18 cellular contexts compared by ENCODE assay signal in the genomic region with DNA sequence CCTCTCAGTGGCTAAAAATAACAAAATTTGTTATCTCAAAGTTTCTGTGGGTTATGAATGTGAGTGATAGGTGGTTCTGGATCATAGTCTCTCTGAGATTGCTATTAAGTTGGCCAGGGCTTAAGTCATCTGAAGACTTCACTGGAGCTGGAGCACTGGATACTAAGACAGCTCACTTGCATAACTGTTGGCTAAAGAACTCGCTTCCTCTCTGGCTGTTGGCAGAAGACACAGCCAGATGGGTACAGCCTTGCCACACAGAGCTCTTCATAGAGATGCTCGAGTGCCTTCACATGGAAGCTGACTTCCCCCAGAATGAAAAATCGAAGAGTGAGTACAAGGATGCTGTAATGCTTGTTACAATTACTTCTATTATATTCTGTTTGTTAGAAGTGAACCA.
"Had no signal": no experiment of that assay in that cellular context is flagged by ENCODE, and none has a peak within 500 bp of the region (broad histone marks: within the 10 kb centered on the region; RNA-seq: fewer than 3 reads in every experiment).

No MANE protein-coding gene starts in this region.

- H3K27me3 Mint-ChIP-seq: dendritic cell treated with granulocyte-macrophage colony-stimulating factor and Interleukin-4, amounts not matched to agents 40 ng/mL and 50 ng/mL, for 4 days had no signal

- H3K36me3 ChIP-seq: gastrocnemius medialis, left lung, thyroid gland had no signal

- H3K36me3 Mint-ChIP-seq: activated naive CD8-positive, alpha-beta T cell; stimulated activated effector memory CD8-positive, alpha-beta T cell treated with anti-CD3 and anti-CD28 coated beads, Interleukin-12 subunit alpha, Interleukin-12 subunit beta, amount 100 ng/mL, for 72 hours had no signal

- H3K27ac ChIP-seq: epithelial cell of prostate, gastrocnemius medialis, left lung, thyroid gland had no signal

- DNase-seq: activated CD4-positive, CD25-positive, alpha-beta regulatory T cell; activated CD8-positive, alpha-beta memory T cell treated with anti-CD3 and anti-CD28 coated beads, Interleukin-2, amount 50 U/mL, for 48 hours; activated CD8-positive, alpha-beta T cell treated with anti-CD3 and anti-CD28 coated beads, Interleukin-2, amount 10 ng/mL, durations not matched to agents 7 days and 5 days; activated gamma-delta T cell treated with Interleukin-2 at 50 U/mL for 16 hours; amniotic stem cell; central memory CD4-positive, alpha-beta T cell; gastrocnemius medialis; left lung; stimulated activated CD4-positive, alpha-beta T cell treated with anti-CD3 and anti-CD28 coated beads, Interleukin-12 subunit alpha, Interleukin-12 subunit beta, amount 100 ng/mL, for 4 hours; stimulated activated CD4-positive, alpha-beta T cell treated with anti-CD3 and anti-CD28 coated beads, Interleukin-2, amount 100 ng/mL, for 24 hours; thyroid gland had no signal

- H3K4me3 Mint-ChIP-seq: activated CD4-positive, alpha-beta T cell treated with anti-CD3 and anti-CD28 coated beads, Interleukin-2, amount 10 ng/mL, durations not matched to agents 24 days and 14 days; activated CD8-positive, alpha-beta T cell treated with anti-CD3 and anti-CD28 coated beads, Interleukin-2, amount 10 ng/mL, durations not matched to agents 7 days and 5 days; activated naive CD8-positive, alpha-beta T cell; dendritic cell treated with granulocyte-macrophage colony-stimulating factor and Interleukin-4, amounts not matched to agents 40 ng/mL and 50 ng/mL, for 4 days; neural crest cell; stimulated activated effector memory CD8-positive, alpha-beta T cell treated with anti-CD3 and anti-CD28 coated beads, Interleukin-12 subunit alpha, Interleukin-12 subunit beta, amount 100 ng/mL, for 72 hours had no signal

- H3K9me3 Mint-ChIP-seq: activated CD4-positive, alpha-beta T cell treated with anti-CD3 and anti-CD28 coated beads, Interleukin-2, amount 10 ng/mL, durations not matched to agents 24 days and 14 days; dendritic cell treated with granulocyte-macrophage colony-stimulating factor and Interleukin-4, amounts not matched to agents 40 ng/mL and 50 ng/mL, for 4 days; neural crest cell had no signal

- H3K27me3 ChIP-seq: gastrocnemius medialis, left lung, thyroid gland had no signal

- H3K27ac Mint-ChIP-seq: activated CD4-positive, alpha-beta T cell treated with anti-CD3 and anti-CD28 coated beads, Interleukin-2, amount 10 ng/mL, durations not matched to agents 24 days and 14 days; activated CD8-positive, alpha-beta T cell treated with anti-CD3 and anti-CD28 coated beads, Interleukin-2, amount 10 ng/mL, durations not matched to agents 7 days and 5 days; activated naive CD8-positive, alpha-beta T cell; dendritic cell treated with granulocyte-macrophage colony-stimulating factor and Interleukin-4, amounts not matched to agents 40 ng/mL and 50 ng/mL, for 4 days; stimulated activated effector memory CD8-positive, alpha-beta T cell treated with anti-CD3 and anti-CD28 coated beads, Interleukin-12 subunit alpha, Interleukin-12 subunit beta, amount 100 ng/mL, for 72 hours had no signal

- H3K4me1 Mint-ChIP-seq: activated CD4-positive, alpha-beta T cell treated with anti-CD3 and anti-CD28 coated beads, Interleukin-2, amount 10 ng/mL, durations not matched to agents 24 days and 14 days; neural crest cell; stimulated activated effector memory CD8-positive, alpha-beta T cell treated with anti-CD3 and anti-CD28 coated beads, Interleukin-12 subunit alpha, Interleukin-12 subunit beta, amount 100 ng/mL, for 72 hours had no signal

- H3K4me3 ChIP-seq: gastrocnemius medialis, left lung, thyroid gland had no signal

- ATAC-seq: activated CD8-positive, alpha-beta T cell treated with anti-CD3 and anti-CD28 coated beads, Interleukin-2, amount 10 ng/mL, durations not matched to agents 7 days and 5 days; gastrocnemius medialis; left lung; stimulated activated effector memory CD8-positive, alpha-beta T cell treated with anti-CD3 and anti-CD28 coated beads, Interleukin-12 subunit alpha, Interleukin-12 subunit beta, amount 100 ng/mL, for 72 hours had no signal

- H3K4me1 ChIP-seq: gastrocnemius medialis, left lung, thyroid gland had no signal

- FAIRE-seq: keratinocyte had no signal

- H3K9me3 ChIP-seq: gastrocnemius medialis, left lung, thyroid gland had no signal
